ENCODE assay signal across 23 cellular contexts in the genomic region with DNA sequence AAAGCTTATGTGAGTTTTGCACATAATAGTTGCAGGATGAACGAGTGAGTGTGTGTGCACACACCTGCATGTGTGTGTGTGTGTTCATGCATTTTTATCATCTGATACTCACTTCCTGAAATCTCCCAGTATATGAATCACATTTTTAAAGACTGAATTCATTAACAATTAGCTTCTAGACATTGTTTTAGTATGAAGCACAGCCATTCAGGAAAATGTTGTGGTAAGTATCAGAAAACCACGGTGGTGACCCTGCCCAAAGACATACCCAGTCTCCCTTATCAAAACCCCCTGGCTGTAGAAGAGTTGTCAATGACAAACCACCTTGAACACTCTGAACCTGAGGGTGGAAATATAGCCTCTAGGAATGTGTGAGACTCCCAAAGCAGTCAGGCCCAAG.
DNase-seq lines count a peak whose midpoint lies in the region; ATAC-seq and TF ChIP-seq lines count a peak whose summit lies in the region.
"Had no signal": no experiment of that assay in that cellular context is flagged by ENCODE, and none has a peak within 500 bp of the region (broad histone marks: within the 10 kb centered on the region; RNA-seq: fewer than 3 reads in every experiment).

No MANE protein-coding gene starts in this region.

- no peak overlapping the region for H3K4me3 Mint-ChIP-seq in GM23338
- H3K4me3 Mint-ChIP-seq in activated CD8-positive, alpha-beta T cell treated with anti-CD3 and anti-CD28 coated beads for 36 hours, result no peak overlapping the region
- H3K4me3 Mint-ChIP-seq in chondrocyte (ENCODE audit: unreplicated experiment), result no peak overlapping the region
- H3K4me3 Mint-ChIP-seq: activated B cell treated with CpG ODN at 0.5 μM for 24 hours; activated CD8-positive, alpha-beta T cell treated with anti-CD3 and anti-CD28 coated beads, Interleukin-2, amount 10 ng/mL, durations not matched to agents 7 days and 5 days; activated naive CD4-positive, alpha-beta T cell treated with anti-CD3 and anti-CD28 coated beads, Interleukin-2, amount 10 ng/mL, durations not matched to agents 7 days and 5 days; activated T-cell treated with anti-CD3 and anti-CD28 coated beads, Interleukin-2, amount 50 U/mL, for 4 hours; CD4-positive, alpha-beta T cell had no signal

- POLR2A ChIA-PET in activated CD8-positive, alpha-beta T cell treated with anti-CD3 and anti-CD28 coated beads for 36 hours (lab: Charles Lee), result no interaction called here

- ATAC-seq in RWPE2 (ENCODE audit: low read depth) (peak; percentile 71), GM23338 (no peak), HG02885 (IDR thresholded peaks at IDR 0.05; ENCODE audit: poor library complexity, unreplicated experiment) (no peak)
- ATAC-seq in activated CD8-positive, alpha-beta T cell treated with anti-CD3 and anti-CD28 coated beads for 36 hours, result no peak
- ATAC-seq: activated CD8-positive, alpha-beta T cell treated with anti-CD3 and anti-CD28 coated beads, Interleukin-2, amount 10 ng/mL, durations not matched to agents 7 days and 5 days; activated T-cell treated with anti-CD3 and anti-CD28 coated beads, Interleukin-2, amount 50 U/mL, for 4 hours; psoas muscle had no signal

- TF ChIP-seq CTCF in RWPE2 (IDR thresholded peaks at IDR 0.05; ENCODE audit: poor library complexity, severe bottlenecking) (no peak), fibroblast of the aortic adventitia (IDR thresholded peaks at IDR 0.05; ENCODE audit: insufficient read depth, low read length) (no peak), GM23338 (conservative IDR thresholded peaks at IDR 0.05; ENCODE audit: low read depth in 2 of 2) (no peak), chondrocyte (IDR thresholded peaks at IDR 0.05) (no peak)
- TF ChIP-seq CTCF in activated CD8-positive, alpha-beta T cell treated with anti-CD3 and anti-CD28 coated beads for 36 hours (IDR thresholded peaks at IDR 0.05), result no peak

- H3K27ac Mint-ChIP-seq in GM23338 (no peak overlapping the region), chondrocyte (ENCODE audit: unreplicated experiment) (no peak overlapping the region)
- H3K27ac Mint-ChIP-seq in activated CD8-positive, alpha-beta T cell treated with anti-CD3 and anti-CD28 coated beads for 36 hours, result no peak overlapping the region
- H3K27ac Mint-ChIP-seq: activated B cell treated with CpG ODN at 0.5 μM for 24 hours; activated CD8-positive, alpha-beta T cell treated with anti-CD3 and anti-CD28 coated beads, Interleukin-2, amount 10 ng/mL, durations not matched to agents 7 days and 5 days; activated naive CD4-positive, alpha-beta T cell treated with anti-CD3 and anti-CD28 coated beads, Interleukin-2, amount 10 ng/mL, durations not matched to agents 7 days and 5 days; CD4-positive, alpha-beta T cell had no signal

- H3K27ac ChIP-seq in RWPE2 (ENCODE audit: poor library complexity, severe bottlenecking) (peak overlapping the region; percentile 67), GM23338 (ENCODE audit: low read depth) (no peak overlapping the region)
- H3K27ac ChIP-seq: ascending aorta, colonic mucosa, PC-9, psoas muscle had no signal

- no peaks in the 10 kb centered on the region for H3K36me3 ChIP-seq in RWPE2 (ENCODE audit: low read depth)
- no peaks in the 10 kb centered on the region for H3K36me3 ChIP-seq in GM23338 (ENCODE audit: insufficient read depth)
- H3K36me3 ChIP-seq: ascending aorta, colonic mucosa had no signal

- intact Hi-C loops in activated CD8-positive, alpha-beta T cell treated with anti-CD3 and anti-CD28 coated beads for 36 hours (cut with micrococcal nuclease), result no loop called here

- no peaks in the 10 kb centered on the region for H3K79me2 ChIP-seq in GM23338 (replicated peaks; ENCODE audit: insufficient read depth)

- no peaks in the 10 kb centered on the region for H3K9me3 ChIP-seq in RWPE2 (ENCODE audit: severe bottlenecking)
- H3K9me3 ChIP-seq: ascending aorta, colonic mucosa, psoas muscle had no signal

- CTCF ChIA-PET in activated CD8-positive, alpha-beta T cell treated with anti-CD3 and anti-CD28 coated beads for 36 hours (lab: Charles Lee), result no interaction called here

- H3K9me3 Mint-ChIP-seq in GM23338 (no peaks in the 10 kb centered on the region), chondrocyte (ENCODE audit: low read depth) (peaks cover 2% of the 10 kb centered on the region)
- no peaks in the 10 kb centered on the region for H3K9me3 Mint-ChIP-seq in activated CD8-positive, alpha-beta T cell treated with anti-CD3 and anti-CD28 coated beads for 36 hours
- H3K9me3 Mint-ChIP-seq: activated B cell treated with CpG ODN at 0.5 μM for 24 hours; activated naive CD4-positive, alpha-beta T cell treated with anti-CD3 and anti-CD28 coated beads, Interleukin-2, amount 10 ng/mL, durations not matched to agents 7 days and 5 days; activated T-cell treated with anti-CD3 and anti-CD28 coated beads, Interleukin-2, amount 50 U/mL, for 4 hours; CD4-positive, alpha-beta T cell had no signal

- DNase-seq in A172 (ENCODE audit: low spot score) (peak; percentile 41), GM03348 (ENCODE audit: low spot score) (peak; percentile 25), RWPE2 (ENCODE audit: low spot score) (no peak), fibroblast of the aortic adventitia (ENCODE audit: low read depth) (peak; percentile 12), GM23338 (ENCODE audit: low spot score) (no peak), chondrocyte (ENCODE audit: low spot score) (no peak)
- DNase-seq in activated CD8-positive, alpha-beta T cell treated with anti-CD3 and anti-CD28 coated beads for 36 hours, result no peak
- DNase-seq: activated B cell treated with CpG ODN at 0.5 μM for 24 hours; activated CD8-positive, alpha-beta T cell treated with anti-CD3 and anti-CD28 coated beads, Interleukin-2, amount 10 ng/mL, durations not matched to agents 7 days and 5 days; activated naive CD4-positive, alpha-beta T cell treated with anti-CD3 and anti-CD28 coated beads, Interleukin-2, amount 10 ng/mL, durations not matched to agents 7 days and 5 days; activated T-cell treated with anti-CD3 and anti-CD28 coated beads, Interleukin-2, amount 50 U/mL, for 4 hours; CD4-positive, alpha-beta T cell; colonic mucosa; DMS53; foreskin melanocyte; midbrain; NCI-H1436 treated with DMSO at 0.1 percent for 48 hours; PC-9; psoas muscle; small intestine; stimulated activated CD4-positive, alpha-beta T cell treated with anti-CD3 and anti-CD28 coated beads, Interleukin-4, amount 100 ng/mL, for 4 hours had no signal

- H3K27me3 ChIP-seq in RWPE2 (ENCODE audit: insufficient read depth, poor library complexity, severe bottlenecking), result no peaks in the 10 kb centered on the region
- H3K27me3 ChIP-seq in GM23338 (ENCODE audit: insufficient read depth), result no peaks in the 10 kb centered on the region
- H3K27me3 ChIP-seq: ascending aorta, colonic mucosa had no signal

- H4K20me1 ChIP-seq in GM23338 (replicated peaks; ENCODE audit: insufficient read depth), result no peaks in the 10 kb centered on the region

- H3K9me2 ChIP-seq in GM23338 (ENCODE audit: insufficient read depth), result peaks cover 23% of the 10 kb centered on the region

- H3K4me1 Mint-ChIP-seq in GM23338, result peaks cover 5% of the 10 kb centered on the region
- no peaks in the 10 kb centered on the region for H3K4me1 Mint-ChIP-seq in activated CD8-positive, alpha-beta T cell treated with anti-CD3 and anti-CD28 coated beads for 36 hours (ENCODE audit: low read depth)
- H3K4me1 Mint-ChIP-seq in chondrocyte (ENCODE audit: low read depth), result no peaks in the 10 kb centered on the region
- H3K4me1 Mint-ChIP-seq: activated B cell treated with CpG ODN at 0.5 μM for 24 hours; activated naive CD4-positive, alpha-beta T cell treated with anti-CD3 and anti-CD28 coated beads, Interleukin-2, amount 10 ng/mL, durations not matched to agents 7 days and 5 days had no signal

- peaks cover 2% of the 10 kb centered on the region for H3K27me3 Mint-ChIP-seq in GM23338 (ENCODE audit: insufficient read depth, low read depth, poor library complexity)
- no peaks in the 10 kb centered on the region for H3K27me3 Mint-ChIP-seq in activated CD8-positive, alpha-beta T cell treated with anti-CD3 and anti-CD28 coated beads for 36 hours
- H3K27me3 Mint-ChIP-seq in chondrocyte (ENCODE audit: low read depth), result no peaks in the 10 kb centered on the region
- H3K27me3 Mint-ChIP-seq: activated B cell treated with CpG ODN at 0.5 μM for 24 hours; activated naive CD4-positive, alpha-beta T cell treated with anti-CD3 and anti-CD28 coated beads, Interleukin-2, amount 10 ng/mL, durations not matched to agents 7 days and 5 days; CD4-positive, alpha-beta T cell had no signal

- no peaks in the 10 kb centered on the region for H3F3A ChIP-seq in GM23338 (replicated peaks; ENCODE audit: low read depth)

- H3K36me3 Mint-ChIP-seq in GM23338 (ENCODE audit: low read depth) (no peaks in the 10 kb centered on the region), chondrocyte (ENCODE audit: low read depth) (no peaks in the 10 kb centered on the region)
- no peaks in the 10 kb centered on the region for H3K36me3 Mint-ChIP-seq in activated CD8-positive, alpha-beta T cell treated with anti-CD3 and anti-CD28 coated beads for 36 hours (ENCODE audit: low read depth)
- H3K36me3 Mint-ChIP-seq: activated naive CD4-positive, alpha-beta T cell treated with anti-CD3 and anti-CD28 coated beads, Interleukin-2, amount 10 ng/mL, durations not matched to agents 7 days and 5 days had no signal

- H3K4me3 ChIP-seq in RWPE2 (ENCODE audit: severe bottlenecking) (no peak overlapping the region), fibroblast of the aortic adventitia (ENCODE audit: low read depth, low read length) (no peak overlapping the region), GM23338 (no peak overlapping the region)
- H3K4me3 ChIP-seq: ascending aorta, colonic mucosa, PC-9, psoas muscle had no signal

- H2AFZ ChIP-seq in GM23338, result no peak overlapping the region
- H2AFZ ChIP-seq: PC-9 had no signal

- peaks cover 5% of the 10 kb centered on the region for H3K4me1 ChIP-seq in RWPE2 (ENCODE audit: insufficient read depth, poor library complexity, severe bottlenecking)
- 0 out of 2 replicates have a peak, but pooled peaks cover 3% of the 10 kb centered on the region for H3K4me1 ChIP-seq in GM23338 (ENCODE audit: insufficient read depth)
- H3K4me1 ChIP-seq: ascending aorta, colonic mucosa, psoas muscle had no signal

- H3K4me2 ChIP-seq in GM23338, result no peak overlapping the region
- H3K4me2 ChIP-seq: PC-9 had no signal

Comparison
In these comparisons a context has a peak if more than half of its experiments do, and no peak if none do; other contexts are left out.
1. DNase-seq: peak in A172 (single experiment), GM03348 (single experiment) and fibroblast of the aortic adventitia (single experiment); none in RWPE2 (single experiment), GM23338 (single experiment), activated CD8-positive, alpha-beta T cell treated with anti-CD3 and anti-CD28 coated beads for 36 hours (single experiment) and chondrocyte (single experiment).